In the genomic region with DNA sequence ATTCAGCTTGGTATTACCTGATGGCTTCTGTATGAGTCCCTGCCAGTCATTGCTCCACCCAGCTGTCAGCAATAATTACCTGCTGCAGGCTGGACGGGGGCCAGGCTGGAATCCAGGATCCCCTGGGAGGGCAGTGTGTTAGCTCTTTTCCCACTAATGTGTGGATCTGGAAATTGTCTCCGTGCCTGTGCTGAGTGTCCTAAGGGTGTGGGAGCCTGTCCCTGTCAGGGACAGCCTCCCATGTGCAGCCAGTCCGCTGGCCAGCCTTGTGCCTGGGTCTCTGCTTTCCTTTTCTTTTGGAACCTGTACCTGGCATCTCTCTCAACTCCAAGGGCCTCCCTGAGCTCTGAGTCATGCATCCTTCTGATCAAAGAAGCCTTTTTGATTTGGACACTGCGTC, we compare ENCODE assay signal across 25 cellular contexts.
DNase-seq lines count a peak whose midpoint lies in the region; ATAC-seq, FAIRE-seq and TF ChIP-seq lines count a peak whose summit lies in the region.
"Had no signal": no experiment of that assay in that cellular context is flagged by ENCODE, and none has a peak within 500 bp of the region (broad histone marks: within the 10 kb centered on the region; RNA-seq: fewer than 3 reads in every experiment).

No MANE protein-coding gene starts in this region.

- no peaks in the 10 kb centered on the region for H3K27me3 ChIP-seq in RWPE2 (ENCODE audit: insufficient read depth, poor library complexity, severe bottlenecking)
- H3K27me3 ChIP-seq: BLaER1 treated with 17β-estradiol and CSF1 and Interleukin-3, amounts not matched to agents 10 nM and 100 nM; brain microvascular endothelial cell; vagina had no signal

- no peak overlapping the region for H3K27ac ChIP-seq in RWPE2 (ENCODE audit: poor library complexity, severe bottlenecking)
- H3K27ac ChIP-seq: BLaER1 treated with 17β-estradiol and CSF1 and Interleukin-3, amounts not matched to agents 10 nM and 100 nM; brain microvascular endothelial cell; coronary artery; vagina had no signal

- TF ChIP-seq CTCF in RWPE2 (IDR thresholded peaks at IDR 0.05; ENCODE audit: poor library complexity, severe bottlenecking): no peak

- H3K9me3 ChIP-seq in RWPE2 (ENCODE audit: severe bottlenecking): no peaks in the 10 kb centered on the region
- H3K9me3 ChIP-seq: BLaER1 treated with 17β-estradiol and CSF1 and Interleukin-3, amounts not matched to agents 10 nM and 100 nM; vagina had no signal

- no peaks in the 10 kb centered on the region for H3K4me1 ChIP-seq in RWPE2 (ENCODE audit: insufficient read depth, poor library complexity, severe bottlenecking)
- H3K4me1 ChIP-seq: vagina had no signal

- H3K4me3 ChIP-seq in RWPE2 (ENCODE audit: severe bottlenecking): no peak overlapping the region
- H3K4me3 ChIP-seq: BLaER1 treated with 17β-estradiol and CSF1 and Interleukin-3, amounts not matched to agents 10 nM and 100 nM; coronary artery; vagina had no signal

- no peak for FAIRE-seq in RCC 7860 (lab: Jason Lieb, UNC)
- FAIRE-seq: D721Med, G401.6, small intestine had no signal

- ATAC-seq in RWPE2 (ENCODE audit: low read depth): 0 out of 3 replicates have a peak, but pooled peaks have one; percentile 29
- ATAC-seq in GM21423 (IDR thresholded peaks at IDR 0.05; ENCODE audit: unreplicated experiment): no peak
- ATAC-seq: activated naive CD8-positive, alpha-beta T cell treated with anti-CD3 and anti-CD28 coated beads, Interleukin-2, amount 50 U/mL, for 24 hours; stimulated activated memory B cell treated with anti-CD40 and anti-IgM and Interleukin-4, amounts not matched to agents 10 μg/mL and 1 μg/mL and 100 μg/mL, for 72 hours; WTC11 had no signal

- no peaks in the 10 kb centered on the region for H3K36me3 ChIP-seq in RWPE2 (ENCODE audit: low read depth)
- H3K36me3 ChIP-seq: BLaER1 treated with 17β-estradiol and CSF1 and Interleukin-3, amounts not matched to agents 10 nM and 100 nM; brain microvascular endothelial cell; vagina had no signal

- DNase-seq in NCI-H345 (lab: John Stamatoyannopoulos, UW) (peak; percentile 23), NCI-H345 treated with DMSO at 0.1 percent for 48 hours (lab: John Stamatoyannopoulos, UW; ENCODE audit: unreplicated experiment) (no peak), NCI-H1105 (lab: John Stamatoyannopoulos, UW) (peak; percentile 69), RWPE2 (ENCODE audit: low spot score) (no peak), left kidney (ENCODE audit: low read depth, low spot score) (peak; percentile 56), RCC 7860 (ENCODE audit: low spot score) (no peak), GM19240 (ENCODE audit: insufficient read length, low spot score) (no peak)
- DNase-seq: activated CD4-positive, alpha-beta T cell treated with anti-CD3 and anti-CD28 coated beads, Interleukin-2, amount 50 U/mL, for 4 hours; activated CD8-positive, alpha-beta memory T cell treated with anti-CD3 and anti-CD28 coated beads, Interleukin-2, amount 50 U/mL, for 48 hours; activated naive CD8-positive, alpha-beta T cell treated with anti-CD3 and anti-CD28 coated beads, Interleukin-2, amount 50 U/mL, for 24 hours; brain microvascular endothelial cell; H9; KBM-7; kidney glomerular epithelial cell; nucleus accumbens; small intestine; stimulated activated CD4-positive, alpha-beta T cell treated with anti-CD3 and anti-CD28 coated beads, Interleukin-2, amount 100 ng/mL, for 24 hours had no signal

Comparison
In these comparisons a context has a peak if more than half of its experiments do, and no peak if none do; other contexts are left out.
1. DNase-seq: peak in NCI-H345 (single experiment), NCI-H1105 (single experiment) and left kidney (single experiment); none in NCI-H345 treated with DMSO at 0.1 percent for 48 hours (single experiment), RWPE2 (single experiment), RCC 7860 (single experiment) and GM19240 (single experiment).